Comparison of ENCODE assay signal across 9 cellular contexts in genomic region chr22:23183107-23183698, GRCh38. TPM values are rescaled to one million over a fixed set of nuclear protein-coding genes. Genes with fewer than 3 reads are reported as not detected.
DNase-seq lines count a peak whose midpoint lies in the region; ATAC-seq and TF ChIP-seq lines count a peak whose summit lies in the region.
"Had no signal": no experiment of that assay in that cellular context is flagged by ENCODE, and none has a peak within 500 bp of the region (broad histone marks: within the 10 kb centered on the region; RNA-seq: fewer than 3 reads in every experiment).

No MANE protein-coding gene starts in this region.

- ATAC-seq in sciatic nerve (peak; percentile 42), GM21529 (IDR thresholded peaks at IDR 0.05; ENCODE audit: unreplicated experiment) (no peak)

- peak overlapping the region; percentile 52 for H3K4me3 ChIP-seq in astrocyte of the cerebellum (ENCODE audit: low read depth, low read length)
- H3K4me3 ChIP-seq in iPS-11a (ENCODE audit: low read depth, low read length): peak overlapping the region; percentile 78

- DNase-seq in NCI-H2196 (lab: John Stamatoyannopoulos, UW; ENCODE audit: unreplicated experiment): peak; percentile 12
- no peak for DNase-seq in NCI-H2196 treated with DMSO at 0.1 percent for 48 hours (lab: John Stamatoyannopoulos, UW; ENCODE audit: unreplicated experiment)
- DNase-seq in NCI-H2029 treated with DMSO at 0.1 percent for 48 hours (lab: John Stamatoyannopoulos, UW): peak; percentile 35
- DNase-seq in astrocyte of the cerebellum (ENCODE audit: low read depth): peak; percentile 36
- peak; percentile 80 for DNase-seq in sciatic nerve (ENCODE audit: low spot score)
- no peak for DNase-seq in OCI-M2 (lab: John Stamatoyannopoulos, UW; ENCODE audit: unreplicated experiment)

- intact Hi-C loops in sciatic nerve (cut with DNase I): loop anchor here (5.0 kb wide), 1 partner anchor 89 kb away; no protein-coding TSS in a partner anchor

- in situ Hi-C loops in astrocyte of the cerebellum (cut with HindIII; ENCODE audit: low sequenced_read_pairs): no loop called here

- no peak for TF ChIP-seq CTCF in astrocyte of the cerebellum (IDR thresholded peaks at IDR 0.05; ENCODE audit: low read depth, low read length, missing control alignments)

RNA-seq across cellular contexts. Expression of gene BCR, which starts 2.9 kb away (rescaled TPM):
- total RNA-seq in sciatic nerve: 101 TPM

RNA-seq across cellular contexts. Expression of gene RAB36, which starts 37.9 kb away (rescaled TPM):
- total RNA-seq in sciatic nerve: 7.5 TPM

RNA-seq across cellular contexts. Expression of gene RSPH14, which starts 41.4 kb away (rescaled TPM):
- total RNA-seq in sciatic nerve: 1.4 TPM
- total RNA-seq: glomerular endothelial cell had no signal

Comparison
In these comparisons a context has a peak if more than half of its experiments do, and no peak if none do; other contexts are left out.
1. DNase-seq: peak in NCI-H2196 (single experiment), NCI-H2029 treated with DMSO at 0.1 percent for 48 hours (single experiment), astrocyte of the cerebellum (single experiment) and sciatic nerve (single experiment); none in NCI-H2196 treated with DMSO at 0.1 percent for 48 hours (single experiment) and OCI-M2 (single experiment).